In the genomic region with DNA sequence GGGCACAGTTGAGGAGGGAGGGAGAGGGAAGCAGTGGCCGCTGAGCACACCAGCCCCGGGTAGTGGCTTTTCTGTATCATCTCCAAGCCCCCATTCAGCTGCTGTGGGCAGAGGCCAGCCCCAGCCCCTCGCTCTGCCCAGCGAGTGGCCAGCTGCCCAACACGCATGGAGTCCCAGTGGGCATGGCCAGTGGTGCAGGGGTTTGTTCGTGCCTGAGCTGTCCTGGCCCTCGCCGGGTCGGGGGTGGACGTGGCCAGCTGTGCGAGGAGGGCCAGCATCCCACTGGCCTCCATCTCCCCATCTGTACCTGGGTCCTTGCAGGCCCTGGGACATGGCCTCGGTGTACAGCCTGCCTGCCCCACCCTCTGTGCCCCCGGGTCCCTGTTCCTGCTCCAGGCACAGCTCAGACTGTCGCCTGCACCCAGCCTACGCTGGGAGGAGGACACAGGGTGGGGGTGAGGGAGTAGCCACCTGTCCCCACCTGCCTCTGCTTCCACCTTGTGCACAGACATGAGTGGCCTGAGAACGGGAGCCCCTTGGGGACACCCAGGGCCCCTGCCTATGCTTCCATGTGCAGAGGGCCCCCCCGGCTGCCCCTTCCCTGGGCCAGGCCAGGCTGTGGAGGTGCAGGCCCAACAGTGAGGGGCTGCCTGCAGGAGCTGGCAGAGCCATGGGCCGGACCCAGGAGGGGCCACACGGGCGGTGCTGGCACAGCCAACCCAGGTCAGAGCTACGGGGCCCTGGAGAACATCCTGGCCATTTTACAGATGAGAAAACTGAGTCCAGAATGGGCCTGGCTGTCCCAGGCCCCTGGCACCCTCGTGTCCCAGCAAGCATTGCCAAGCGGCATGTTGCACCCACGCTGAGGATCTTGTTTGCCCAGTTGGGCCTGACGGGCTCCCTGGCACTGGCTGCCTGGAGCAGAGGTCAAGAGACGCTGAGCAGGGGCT, we compare ENCODE assay signal across 13 cellular contexts. TPM values are rescaled to one million over a fixed set of nuclear protein-coding genes. Genes with fewer than 3 reads are reported as not detected.
A peak's percentile ranks its signal among the peaks of the same experiment; 100 is the strongest.
DNase-seq lines count a peak whose midpoint lies in the region; ATAC-seq and TF ChIP-seq lines count a peak whose summit lies in the region.
"Had no signal": no experiment of that assay in that cellular context is flagged by ENCODE, and none has a peak within 500 bp of the region (broad histone marks: within the 10 kb centered on the region; RNA-seq: fewer than 3 reads in every experiment).

No MANE protein-coding gene starts in this region.

- DNase-seq in activated T-cell treated with anti-CD3 and anti-CD28 coated beads, Interleukin-2, amount 50 U/mL, for 24 hours, result no peak
- DNase-seq in activated T-cell treated with anti-CD3 and anti-CD28 coated beads, Interleukin-2, amount 50 U/mL, for 48 hours, result no peak
- DNase-seq in activated CD8-positive, alpha-beta T cell treated with anti-CD3 and anti-CD28 coated beads, Interleukin-2, amount 10 ng/mL, durations not matched to agents 7 days and 5 days, result no peak
- DNase-seq in left lobe of liver (ENCODE audit: low spot score), result peak; percentile 91
- peak; percentile 64 for DNase-seq in stomach
- DNase-seq: body of pancreas, erythroblast, GOT3, KG1, ovary had no signal

- H3K9me3 Mint-ChIP-seq in activated T-cell treated with anti-CD3 and anti-CD28 coated beads, Interleukin-2, amount 50 U/mL, for 24 hours, result no peaks in the 10 kb centered on the region
- no peaks in the 10 kb centered on the region for H3K9me3 Mint-ChIP-seq in activated CD8-positive, alpha-beta T cell treated with anti-CD3 and anti-CD28 coated beads, Interleukin-2, amount 10 ng/mL, durations not matched to agents 7 days and 5 days (ENCODE audit: insufficient read depth)

- WGBS in stomach, 5 donors, result 67 to 80% (median 73%) methylated on average over 16 to 26 of the region's 26 CpGs

- H3K27me3 Mint-ChIP-seq in activated T-cell treated with anti-CD3 and anti-CD28 coated beads, Interleukin-2, amount 50 U/mL, for 24 hours, result no peaks in the 10 kb centered on the region
- no peaks in the 10 kb centered on the region for H3K27me3 Mint-ChIP-seq in activated CD8-positive, alpha-beta T cell treated with anti-CD3 and anti-CD28 coated beads, Interleukin-2, amount 10 ng/mL, durations not matched to agents 7 days and 5 days (ENCODE audit: low read depth)

- peak overlapping the region; percentile 90 for H3K27ac Mint-ChIP-seq in activated T-cell treated with anti-CD3 and anti-CD28 coated beads, Interleukin-2, amount 50 U/mL, for 24 hours
- peak overlapping the region; percentile 91 for H3K27ac Mint-ChIP-seq in activated CD8-positive, alpha-beta T cell treated with anti-CD3 and anti-CD28 coated beads, Interleukin-2, amount 10 ng/mL, durations not matched to agents 7 days and 5 days

- POLR2A ChIA-PET in activated CD8-positive, alpha-beta T cell treated with anti-CD3 and anti-CD28 coated beads, Interleukin-2, amount 10 ng/mL, durations not matched to agents 7 days and 5 days (lab: Charles Lee), result interaction anchor here (1.7 kb wide), 1 partner anchor 8 kb away, joined by 4 read pairs; no protein-coding TSS in a partner anchor

- TF ChIP-seq POLR2A in stomach (IDR thresholded peaks at IDR 0.05), result no peak

- peak overlapping the region; percentile 49 to 90 (median 72) for H3K27ac ChIP-seq in stomach
- H3K27ac ChIP-seq: ovary had no signal

- peaks cover 39% of the 10 kb centered on the region for H3K36me3 Mint-ChIP-seq in activated T-cell treated with anti-CD3 and anti-CD28 coated beads, Interleukin-2, amount 50 U/mL, for 24 hours (ENCODE audit: low read depth)
- H3K36me3 Mint-ChIP-seq in activated CD8-positive, alpha-beta T cell treated with anti-CD3 and anti-CD28 coated beads, Interleukin-2, amount 10 ng/mL, durations not matched to agents 7 days and 5 days (ENCODE audit: low read depth), result peaks cover 35% of the 10 kb centered on the region

- CTCF ChIA-PET in activated CD8-positive, alpha-beta T cell treated with anti-CD3 and anti-CD28 coated beads, Interleukin-2, amount 10 ng/mL, durations not matched to agents 7 days and 5 days (lab: Charles Lee), result interaction anchor here (1.1 to 1.2 kb wide), 2 partner anchors 15 to 29 kb away, joined by 3 read pairs; no protein-coding TSS in a partner anchor

- TF ChIP-seq CTCF in stomach (IDR thresholded peaks at IDR 0.05), result no peak

- peak overlapping the region in 1 of 4 donors; percentile 6 for H3K4me3 ChIP-seq in stomach
- H3K4me3 ChIP-seq: body of pancreas, ovary had no signal

- TF ChIP-seq EP300 in stomach (IDR thresholded peaks at IDR 0.05), result no peak

- H3K4me3 Mint-ChIP-seq in activated T-cell treated with anti-CD3 and anti-CD28 coated beads, Interleukin-2, amount 50 U/mL, for 24 hours, result peak overlapping the region; percentile 60
- H3K4me3 Mint-ChIP-seq in activated CD8-positive, alpha-beta T cell treated with anti-CD3 and anti-CD28 coated beads, Interleukin-2, amount 10 ng/mL, durations not matched to agents 7 days and 5 days, result peak overlapping the region; percentile 74

- H3K4me1 ChIP-seq in stomach, result peaks cover 92 to 98% (median 96%) of the 10 kb centered on the region in 4 donors

- peaks cover 3 to 21% (median 15%) of the 10 kb centered on the region in 4 donors for H3K36me3 ChIP-seq in stomach
- H3K36me3 ChIP-seq: ovary had no signal

- intact Hi-C loops in stomach (cut with DNase I; ENCODE audit: low total_unique reads), result no loop called here

- ATAC-seq in activated CD8-positive, alpha-beta T cell treated with anti-CD3 and anti-CD28 coated beads, Interleukin-2, amount 10 ng/mL, durations not matched to agents 7 days and 5 days, result no peak
- ATAC-seq in left lobe of liver (peak; percentile 63), HG03520 (IDR thresholded peaks at IDR 0.05; ENCODE audit: unreplicated experiment) (no peak), GM21786 (IDR thresholded peaks at IDR 0.05; ENCODE audit: unreplicated experiment) (no peak), GM19328 (IDR thresholded peaks at IDR 0.05; ENCODE audit: unreplicated experiment) (no peak)
- ATAC-seq: body of pancreas had no signal

- peaks cover 49% of the 10 kb centered on the region for H3K4me1 Mint-ChIP-seq in activated T-cell treated with anti-CD3 and anti-CD28 coated beads, Interleukin-2, amount 50 U/mL, for 24 hours (ENCODE audit: low read depth)
- peaks cover 62% of the 10 kb centered on the region for H3K4me1 Mint-ChIP-seq in activated CD8-positive, alpha-beta T cell treated with anti-CD3 and anti-CD28 coated beads, Interleukin-2, amount 10 ng/mL, durations not matched to agents 7 days and 5 days (ENCODE audit: low read depth)

- H3K27me3 ChIP-seq in stomach, result no peaks in the 10 kb centered on the region
- H3K27me3 ChIP-seq: body of pancreas, ovary had no signal

- no peaks in the 10 kb centered on the region for H3K9me3 ChIP-seq in stomach
- H3K9me3 ChIP-seq: body of pancreas, ovary had no signal

RNA-seq across cellular contexts. Expression of a gene that starts 4.3 kb away (rescaled TPM):
- 100 to 1,000 TPM; 155 to 159 TPM for total RNA-seq in activated CD8-positive, alpha-beta T cell treated with anti-CD3 and anti-CD28 coated beads, Interleukin-2, amount 10 ng/mL, durations not matched to agents 7 days and 5 days
- total RNA-seq in left lobe of liver (63.1 TPM), stomach (100 to 1,000 TPM in 4 of 5 donors, 10 to 100 TPM in 1; 45.9 to 385 (median 184) TPM)
- 100 to 1,000 TPM in 1 of 3 donors, 10 to 100 TPM in 2; 74.7 to 113 (median 90.3) TPM for polyA plus RNA-seq in stomach

RNA-seq across cellular contexts. Expression of a gene that starts 30.3 kb away (rescaled TPM):
- 1 to 10 TPM; 1.8 TPM for total RNA-seq in activated CD8-positive, alpha-beta T cell treated with anti-CD3 and anti-CD28 coated beads, Interleukin-2, amount 10 ng/mL, durations not matched to agents 7 days and 5 days
- 51.9 TPM for total RNA-seq in left lobe of liver
- 10 to 100 TPM in 1 of 5 donors, 1 to 10 TPM in 3, not detected in 1; 7.0 to 59.4 (median 7.6) TPM for total RNA-seq in stomach
- polyA plus RNA-seq in stomach, result 10 to 100 TPM; 12.3 to 16.7 (median 14.5) TPM

RNA-seq across cellular contexts. Expression of a gene that starts 59.2 kb away (rescaled TPM):
- 100 to 1,000 TPM; 175 to 186 TPM for total RNA-seq in activated CD8-positive, alpha-beta T cell treated with anti-CD3 and anti-CD28 coated beads, Interleukin-2, amount 10 ng/mL, durations not matched to agents 7 days and 5 days
- total RNA-seq in left lobe of liver, result 50.3 TPM
- 100 to 1,000 TPM in 4 of 5 donors, 10 to 100 TPM in 1; 73.3 to 366 (median 252) TPM for total RNA-seq in stomach
- 100 to 1,000 TPM; 200 to 247 (median 213) TPM for polyA plus RNA-seq in stomach

Comparison
In these comparisons a context has a peak if more than half of its experiments do, and no peak if none do; other contexts are left out.
1. DNase-seq: peak in left lobe of liver (single experiment) and stomach (single experiment); none in activated T-cell treated with anti-CD3 and anti-CD28 coated beads, Interleukin-2, amount 50 U/mL, for 24 hours (single experiment), activated T-cell treated with anti-CD3 and anti-CD28 coated beads, Interleukin-2, amount 50 U/mL, for 48 hours (0 of 2) and activated CD8-positive, alpha-beta T cell treated with anti-CD3 and anti-CD28 coated beads, Interleukin-2, amount 10 ng/mL, durations not matched to agents 7 days and 5 days (single experiment).